ENCODE assay signal across 15 cellular contexts in the genomic region with DNA sequence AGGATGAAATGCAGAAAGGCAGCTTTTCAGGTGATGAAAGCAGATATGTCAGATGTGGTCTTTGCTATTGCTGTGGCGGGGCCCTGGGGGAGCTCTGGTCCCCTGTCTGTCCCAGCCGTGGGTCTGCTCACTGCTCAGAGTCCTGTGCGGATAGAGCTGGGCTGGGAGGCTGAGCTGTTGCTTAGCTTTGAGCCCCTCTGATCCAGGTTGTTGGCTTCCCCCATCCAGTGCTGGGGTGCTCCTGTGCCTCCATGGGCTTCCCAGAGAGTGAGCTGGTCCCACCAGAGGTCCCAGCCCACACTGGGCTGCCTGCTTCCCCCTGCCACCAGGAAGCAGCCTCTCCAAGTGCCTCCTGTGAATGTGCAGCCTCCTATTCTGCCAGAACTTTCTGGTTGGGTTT.
"Had no signal": no experiment of that assay in that cellular context is flagged by ENCODE, and none has a peak within 500 bp of the region (broad histone marks: within the 10 kb centered on the region; RNA-seq: fewer than 3 reads in every experiment).

No MANE protein-coding gene starts in this region.

- DNase-seq: activated CD4-positive, alpha-beta memory T cell treated with anti-CD3 and anti-CD28 coated beads for 36 hours; activated CD4-positive, alpha-beta T cell treated with anti-CD3 and anti-CD28 coated beads for 36 hours; activated effector memory CD4-positive, alpha-beta T cell treated with anti-CD3 and anti-CD28 coated beads, Interleukin-2, amount 50 U/mL, for 16 hours; activated T-cell treated with anti-CD3 and anti-CD28 coated beads, Interleukin-2, amount 50 U/mL, for 48 hours; amygdala; central memory CD4-positive, alpha-beta T cell; cortex of kidney; effector CD4-positive, alpha-beta T cell; foreskin melanocyte; heart left ventricle; mesenchymal stem cell; stimulated activated naive CD8-positive, alpha-beta T cell treated with anti-CD3 and anti-CD28 coated beads, Interleukin-15, amount 100 ng/mL, for 72 hours; T-helper 17 cell; testis had no signal

- ATAC-seq: activated CD4-positive, alpha-beta T cell treated with anti-CD3 and anti-CD28 coated beads for 36 hours; heart left ventricle; natural killer cell treated with Interleukin-12 subunit alpha and Interleukin-12 subunit beta and Interleukin-15 and Interleukin-18, amount 100 ng/mL, for 72 hours; stimulated activated naive CD8-positive, alpha-beta T cell treated with anti-CD3 and anti-CD28 coated beads, Interleukin-15, amount 100 ng/mL, for 72 hours; T-helper 17 cell had no signal

- H3K27me3 ChIP-seq: heart left ventricle, testis had no signal

- H3K27ac ChIP-seq: testis had no signal

- H3K9me3 ChIP-seq: testis had no signal

- H3K4me3 ChIP-seq: heart left ventricle, testis had no signal

- H3K36me3 ChIP-seq: heart left ventricle had no signal
